ENCODE assay signal across 8 cellular contexts in the genomic region with DNA sequence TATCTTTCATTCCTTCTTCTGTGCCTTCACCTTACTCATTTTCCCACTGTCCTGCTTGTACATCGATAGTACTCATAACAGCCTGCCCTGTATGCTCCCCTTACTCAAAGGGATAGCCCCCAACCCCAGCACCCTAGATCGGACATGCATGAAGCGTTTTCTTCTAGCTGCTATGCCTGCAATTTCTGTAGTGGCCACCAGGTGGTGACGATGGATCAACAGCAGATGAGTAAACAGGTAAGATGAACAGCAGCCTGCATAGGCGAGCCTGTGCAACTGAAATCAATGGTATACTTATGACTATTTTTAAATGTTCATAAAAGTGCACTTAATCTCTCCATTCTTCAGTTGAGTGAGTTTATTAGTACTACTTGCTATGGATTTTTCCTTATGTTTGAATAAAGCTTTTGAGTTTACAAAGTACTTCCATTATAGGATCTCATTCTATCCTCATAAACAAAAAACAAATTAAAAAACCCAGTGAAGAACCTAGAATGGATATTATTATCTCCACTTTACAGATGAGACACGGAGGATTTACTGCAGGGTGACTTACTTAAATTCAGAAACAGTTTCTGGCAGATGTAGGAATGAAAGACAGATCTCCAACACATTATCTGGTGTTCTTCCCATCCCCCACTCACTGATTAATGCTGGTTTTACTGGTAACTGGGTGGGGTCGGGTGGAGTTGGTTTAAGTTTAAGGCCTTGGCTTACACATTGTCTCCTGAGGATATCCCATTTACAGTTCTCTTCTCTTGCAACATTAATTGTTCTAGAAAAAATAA.
DNase-seq lines count a peak whose midpoint lies in the region; ATAC-seq and TF ChIP-seq lines count a peak whose summit lies in the region.

No MANE protein-coding gene starts in this region.

- H2AFZ ChIP-seq in fibroblast of lung (ENCODE audit: low read length) = no peak overlapping the region

- H3K4me1 ChIP-seq in Caco-2 = no peaks in the 10 kb centered on the region
- H3K4me1 ChIP-seq in fibroblast of lung (ENCODE audit: control insufficient read depth, extremely low read depth, insufficient read depth, low read length) = no peaks in the 10 kb centered on the region
- peaks cover 22% of the 10 kb centered on the region for H3K4me1 ChIP-seq in rectal smooth muscle tissue (ENCODE audit: control insufficient read depth, insufficient read depth, low read length)

- H3K27ac ChIP-seq in SK-N-MC = no peak overlapping the region
- no peak overlapping the region for H3K27ac ChIP-seq in fibroblast of lung (ENCODE audit: insufficient read depth, low read length)
- peak overlapping the region; percentile 56 for H3K27ac ChIP-seq in rectal smooth muscle tissue (ENCODE audit: low read depth, low read length)

- no peak overlapping the region for H3K9ac ChIP-seq in SK-N-MC (ENCODE audit: insufficient read length)
- no peak overlapping the region for H3K9ac ChIP-seq in fibroblast of lung (ENCODE audit: insufficient read depth, low read length)
- H3K9ac ChIP-seq in rectal smooth muscle tissue (ENCODE audit: low read length) = no peak overlapping the region

- no peaks in the 10 kb centered on the region for H3K36me3 ChIP-seq in Caco-2 (ENCODE audit: control insufficient read depth, insufficient read depth, low read length)
- no peaks in the 10 kb centered on the region for H3K36me3 ChIP-seq in SK-N-MC (ENCODE audit: insufficient read depth, low read length)
- no peaks in the 10 kb centered on the region for H3K36me3 ChIP-seq in fibroblast of lung (ENCODE audit: control insufficient read depth, insufficient read depth, low read length)
- H3K36me3 ChIP-seq in rectal smooth muscle tissue (ENCODE audit: control insufficient read depth, insufficient read depth, low read length) = no peaks in the 10 kb centered on the region

- H3K9me3 ChIP-seq in Caco-2 (peaks cover 15% of the 10 kb centered on the region), SK-N-MC (ENCODE audit: low read depth, low read length) (no peaks in the 10 kb centered on the region), fibroblast of lung (ENCODE audit: control insufficient read depth, insufficient read depth, low read depth, low read length) (no peaks in the 10 kb centered on the region)

- H3K4me2 ChIP-seq in fibroblast of lung (ENCODE audit: extremely low read depth, insufficient read depth, low read length) = no peak overlapping the region

- peak; percentile 56 to 79 for TF ChIP-seq CTCF in Caco-2 (IDR thresholded peaks at IDR 0.05; ENCODE audit: insufficient read depth in 1 of 2, low read depth in 1 of 2, low read length in 1 of 2, severe bottlenecking in 1 of 2, unreplicated experiment in 1 of 2)
- TF ChIP-seq CTCF in fibroblast of lung (conservative IDR thresholded peaks at IDR 0.05 in 1 of 2, IDR thresholded peaks at IDR 0.05 in 1 of 2; ENCODE audit: low read depth in 1 of 2, low read length in 2 of 2) = peak; percentile 65 to 83

- H3K4me3 Mint-ChIP-seq in Caco-2 (ENCODE audit: unreplicated experiment) = no peak overlapping the region

- H3K36me3 Mint-ChIP-seq in Caco-2 (ENCODE audit: insufficient read depth, unreplicated experiment) = no peaks in the 10 kb centered on the region

- H3K27me3 Mint-ChIP-seq in Caco-2 (ENCODE audit: insufficient read depth, unreplicated experiment) = peaks cover 19% of the 10 kb centered on the region

- CTCF ChIA-PET in Caco-2 (lab: Charles Lee) (no interaction called here), HEK293T (lab: Yijun Ruan, JAX) (interaction anchor here (1.0 to 1.2 kb wide), 2 partner anchors 16 to 30 kb away, joined by 3 read pairs; no protein-coding TSS in a partner anchor)

- H3K79me2 ChIP-seq in fibroblast of lung (ENCODE audit: control insufficient read depth, insufficient read depth, low read length) = no peaks in the 10 kb centered on the region

- H3K27me3 ChIP-seq in Caco-2 (replicated peaks; ENCODE audit: control insufficient read depth, insufficient read depth, low read length) (no peaks in the 10 kb centered on the region), fibroblast of lung (ENCODE audit: control insufficient read depth, insufficient read depth, low read length) (no peaks in the 10 kb centered on the region), rectal smooth muscle tissue (ENCODE audit: control insufficient read depth, insufficient read depth, low read length) (no peaks in the 10 kb centered on the region)

- no TSS peak for BruUV-seq in Caco-2 (replicated peaks; lab: Mats Ljungman, UMichigan)

- no peaks in the 10 kb centered on the region for H3K4me1 Mint-ChIP-seq in Caco-2 (ENCODE audit: low read depth, unreplicated experiment)

- no peaks in the 10 kb centered on the region for H4K20me1 ChIP-seq in fibroblast of lung (ENCODE audit: control insufficient read depth, extremely low read depth, insufficient read depth, low read length)

- intact Hi-C loops in Caco-2 (cut with micrococcal nuclease; ENCODE audit: unreplicated experiment) = no loop called here

- ATAC-seq in GM21723 (IDR thresholded peaks at IDR 0.05; ENCODE audit: unreplicated experiment) (no peak), HG03280 (IDR thresholded peaks at IDR 0.05; ENCODE audit: unreplicated experiment) (no peak), HG02840 (IDR thresholded peaks at IDR 0.05; ENCODE audit: low FRiP score, unreplicated experiment) (no peak)

- no peak overlapping the region for H3K27ac Mint-ChIP-seq in Caco-2 (ENCODE audit: unreplicated experiment)

- POLR2A ChIA-PET in Caco-2 (lab: Charles Lee) = no interaction called here
- POLR2A ChIA-PET in HEK293T (lab: Yijun Ruan, JAX) = no interaction called here

- peaks cover 12% of the 10 kb centered on the region for H3K9me3 Mint-ChIP-seq in Caco-2 (ENCODE audit: unreplicated experiment)

- peak; percentile 40 to 43 for DNase-seq in Caco-2
- DNase-seq in HEK293T (ENCODE audit: extremely low spot score) = peak; percentile 33
- peak; percentile 58 for DNase-seq in SK-N-MC (ENCODE audit: low read depth, low spot score)
- peak; percentile 26 to 68 for DNase-seq in fibroblast of lung (ENCODE audit: low read depth in 2 of 2)

- H3K4me3 ChIP-seq in Caco-2 (ENCODE audit: low read depth, low read length) (no peak overlapping the region), SK-N-MC (no peak overlapping the region), fibroblast of lung (replicated peaks in 1 of 4; ENCODE audit: control extremely low read depth in 1 of 4, insufficient read depth in 1 of 4, low read depth in 3 of 4, low read length in 4 of 4) (no peak overlapping the region), rectal smooth muscle tissue (ENCODE audit: low read length) (no peak overlapping the region)

TF ChIP-seq in HEK293T, 16 proteins besides CTCF, POLR2A, EP300 and RAD21:
- TF ChIP-seq BHLHE40 (IDR thresholded peaks at IDR 0.05; ENCODE audit: borderline replicate concordance) (no peak), ZNF384 (IDR thresholded peaks at IDR 0.05) (no peak), FOXK2 (IDR thresholded peaks at IDR 0.05) (no peak), NFRKB (IDR thresholded peaks at IDR 0.05) (no peak), SUZ12 (IDR thresholded peaks at IDR 0.05) (no peak), TARDBP (IDR thresholded peaks at IDR 0.05) (no peak), SP1 (IDR thresholded peaks at IDR 0.05) (no peak)
- TF ChIP-seq, protein P1, sequence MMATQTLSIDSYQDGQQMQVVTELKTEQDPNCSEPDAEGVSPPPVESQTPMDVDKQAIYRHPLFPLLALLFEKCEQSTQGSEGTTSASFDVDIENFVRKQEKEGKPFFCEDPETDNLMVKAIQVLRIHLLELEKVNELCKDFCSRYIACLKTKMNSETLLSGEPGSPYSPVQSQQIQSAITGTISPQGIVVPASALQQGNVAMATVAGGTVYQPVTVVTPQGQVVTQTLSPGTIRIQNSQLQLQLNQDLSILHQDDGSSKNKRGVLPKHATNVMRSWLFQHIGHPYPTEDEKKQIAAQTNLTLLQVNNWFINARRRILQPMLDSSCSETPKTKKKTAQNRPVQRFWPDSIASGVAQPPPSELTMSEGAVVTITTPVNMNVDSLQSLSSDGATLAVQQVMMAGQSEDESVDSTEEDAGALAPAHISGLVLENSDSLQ (IDR thresholded peaks at IDR 0.05) = no peak
